In genomic region chr10:51266496-51266895, GRCh38 we compare ENCODE assay signal across 1 cellular context.
TF ChIP-seq lines count a peak whose summit lies in the region.

No MANE protein-coding gene starts in this region.

TF ChIP-seq in GM23338, 12 proteins besides CTCF, POLR2A, EP300 and RAD21 (continued from another document):
- TF ChIP-seq, protein P1, sequence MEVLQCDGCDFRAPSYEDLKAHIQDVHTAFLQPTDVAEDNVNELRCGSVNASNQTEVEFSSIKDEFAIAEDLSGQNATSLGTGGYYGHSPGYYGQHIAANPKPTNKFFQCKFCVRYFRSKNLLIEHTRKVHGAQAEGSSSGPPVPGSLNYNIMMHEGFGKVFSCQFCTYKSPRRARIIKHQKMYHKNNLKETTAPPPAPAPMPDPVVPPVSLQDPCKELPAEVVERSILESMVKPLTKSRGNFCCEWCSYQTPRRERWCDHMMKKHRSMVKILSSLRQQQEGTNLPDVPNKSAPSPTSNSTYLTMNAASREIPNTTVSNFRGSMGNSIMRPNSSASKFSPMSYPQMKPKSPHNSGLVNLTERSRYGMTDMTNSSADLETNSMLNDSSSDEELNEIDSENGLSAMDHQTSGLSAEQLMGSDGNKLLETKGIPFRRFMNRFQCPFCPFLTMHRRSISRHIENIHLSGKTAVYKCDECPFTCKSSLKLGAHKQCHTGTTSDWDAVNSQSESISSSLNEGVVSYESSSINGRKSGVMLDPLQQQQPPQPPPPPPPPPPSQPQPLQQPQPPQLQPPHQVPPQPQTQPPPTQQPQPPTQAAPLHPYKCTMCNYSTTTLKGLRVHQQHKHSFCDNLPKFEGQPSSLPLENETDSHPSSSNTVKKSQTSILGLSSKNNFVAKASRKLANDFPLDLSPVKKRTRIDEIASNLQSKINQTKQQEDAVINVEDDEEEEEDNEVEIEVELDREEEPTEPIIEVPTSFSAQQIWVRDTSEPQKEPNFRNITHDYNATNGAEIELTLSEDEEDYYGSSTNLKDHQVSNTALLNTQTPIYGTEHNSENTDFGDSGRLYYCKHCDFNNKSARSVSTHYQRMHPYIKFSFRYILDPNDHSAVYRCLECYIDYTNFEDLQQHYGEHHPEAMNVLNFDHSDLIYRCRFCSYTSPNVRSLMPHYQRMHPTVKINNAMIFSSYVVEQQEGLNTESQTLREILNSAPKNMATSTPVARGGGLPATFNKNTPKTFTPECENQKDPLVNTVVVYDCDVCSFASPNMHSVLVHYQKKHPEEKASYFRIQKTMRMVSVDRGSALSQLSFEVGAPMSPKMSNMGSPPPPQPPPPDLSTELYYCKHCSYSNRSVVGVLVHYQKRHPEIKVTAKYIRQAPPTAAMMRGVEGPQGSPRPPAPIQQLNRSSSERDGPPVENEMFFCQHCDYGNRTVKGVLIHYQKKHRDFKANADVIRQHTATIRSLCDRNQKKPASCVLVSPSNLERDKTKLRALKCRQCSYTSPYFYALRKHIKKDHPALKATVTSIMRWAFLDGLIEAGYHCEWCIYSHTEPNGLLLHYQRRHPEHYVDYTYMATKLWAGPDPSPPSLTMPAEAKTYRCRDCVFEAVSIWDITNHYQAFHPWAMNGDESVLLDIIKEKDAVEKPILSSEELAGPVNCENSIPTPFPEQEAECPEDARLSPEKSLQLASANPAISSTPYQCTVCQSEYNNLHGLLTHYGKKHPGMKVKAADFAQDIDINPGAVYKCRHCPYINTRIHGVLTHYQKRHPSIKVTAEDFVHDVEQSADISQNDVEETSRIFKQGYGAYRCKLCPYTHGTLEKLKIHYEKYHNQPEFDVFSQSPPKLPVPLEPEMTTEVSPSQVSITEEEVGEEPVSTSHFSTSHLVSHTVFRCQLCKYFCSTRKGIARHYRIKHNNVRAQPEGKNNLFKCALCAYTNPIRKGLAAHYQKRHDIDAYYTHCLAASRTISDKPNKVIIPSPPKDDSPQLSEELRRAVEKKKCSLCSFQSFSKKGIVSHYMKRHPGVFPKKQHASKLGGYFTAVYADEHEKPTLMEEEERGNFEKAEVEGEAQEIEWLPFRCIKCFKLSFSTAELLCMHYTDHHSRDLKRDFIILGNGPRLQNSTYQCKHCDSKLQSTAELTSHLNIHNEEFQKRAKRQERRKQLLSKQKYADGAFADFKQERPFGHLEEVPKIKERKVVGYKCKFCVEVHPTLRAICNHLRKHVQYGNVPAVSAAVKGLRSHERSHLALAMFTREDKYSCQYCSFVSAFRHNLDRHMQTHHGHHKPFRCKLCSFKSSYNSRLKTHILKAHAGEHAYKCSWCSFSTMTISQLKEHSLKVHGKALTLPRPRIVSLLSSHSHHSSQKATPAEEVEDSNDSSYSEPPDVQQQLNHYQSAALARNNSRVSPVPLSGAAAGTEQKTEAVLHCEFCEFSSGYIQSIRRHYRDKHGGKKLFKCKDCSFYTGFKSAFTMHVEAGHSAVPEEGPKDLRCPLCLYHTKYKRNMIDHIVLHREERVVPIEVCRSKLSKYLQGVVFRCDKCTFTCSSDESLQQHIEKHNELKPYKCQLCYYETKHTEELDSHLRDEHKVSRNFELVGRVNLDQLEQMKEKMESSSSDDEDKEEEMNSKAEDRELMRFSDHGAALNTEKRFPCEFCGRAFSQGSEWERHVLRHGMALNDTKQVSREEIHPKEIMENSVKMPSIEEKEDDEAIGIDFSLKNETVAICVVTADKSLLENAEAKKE (CRISPR knock-in tag; IDR thresholded peaks at IDR 0.05): no peak
- TF ChIP-seq ZNF331 (CRISPR knock-in tag; IDR thresholded peaks at IDR 0.05; ENCODE audit: low read depth): no peak
TF ChIP-seq in GM23338: peak in this region for 0.
